In the genomic region with DNA sequence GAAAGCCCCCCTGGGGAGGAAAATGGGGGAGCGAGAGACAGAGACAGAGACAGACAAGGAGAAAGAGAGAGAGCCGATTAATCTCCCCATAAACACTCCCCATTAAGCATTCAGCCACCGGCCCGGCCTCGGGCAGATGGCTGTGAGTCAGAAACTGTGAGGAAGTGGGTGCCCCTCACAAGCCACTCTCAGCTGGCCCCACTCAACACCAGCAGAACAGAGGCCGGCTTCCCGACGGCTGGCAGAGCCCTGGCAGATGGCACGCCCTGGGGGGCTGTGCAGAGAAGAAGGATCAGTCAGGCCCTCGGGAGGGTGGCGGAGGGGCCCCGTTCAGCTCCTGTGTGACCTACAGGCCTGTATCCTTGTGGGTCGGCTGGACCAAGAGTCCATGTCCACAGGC, we compare ENCODE assay signal across 11 cellular contexts. TPM values are rescaled to one million over a fixed set of nuclear protein-coding genes. Genes with fewer than 3 reads are reported as not detected.
DNase-seq lines count a peak whose midpoint lies in the region; ATAC-seq and TF ChIP-seq lines count a peak whose summit lies in the region.
"Had no signal": no experiment of that assay in that cellular context is flagged by ENCODE, and none has a peak within 500 bp of the region (broad histone marks: within the 10 kb centered on the region; RNA-seq: fewer than 3 reads in every experiment).

No MANE protein-coding gene starts in this region.

- intact Hi-C loops in transverse colon (cut with DNase I; ENCODE audit: low total_unique reads), result no loop called here

- no peak for TF ChIP-seq EP300 in transverse colon (IDR thresholded peaks at IDR 0.05; ENCODE audit: low read depth)

- H3K4me3 ChIP-seq in transverse colon, result no peak overlapping the region

- H3K27me3 ChIP-seq in transverse colon, result no peaks in the 10 kb centered on the region

- no peaks in the 10 kb centered on the region for H3K36me3 ChIP-seq in transverse colon

- H3K27ac Mint-ChIP-seq in activated T-cell treated with anti-CD3 and anti-CD28 coated beads, Interleukin-2, amount 50 U/mL, for 72 hours, result no peak overlapping the region
- H3K27ac Mint-ChIP-seq: HFFc6 had no signal

- 72 to 75% methylated on average over 5 to 13 of the region's 13 CpGs for WGBS in transverse colon (ENCODE audit: low coverage in 1 of 2), 2 donors

- no peak overlapping the region for H3K27ac ChIP-seq in transverse colon
- H3K27ac ChIP-seq: HL-60 had no signal

- no peaks in the 10 kb centered on the region for H3K4me1 ChIP-seq in transverse colon

- no peaks in the 10 kb centered on the region for H3K4me1 Mint-ChIP-seq in activated T-cell treated with anti-CD3 and anti-CD28 coated beads, Interleukin-2, amount 50 U/mL, for 72 hours (ENCODE audit: low read depth)

- TF ChIP-seq POLR2A in transverse colon (IDR thresholded peaks at IDR 0.05), result no peak

- no peaks in the 10 kb centered on the region for H3K27me3 Mint-ChIP-seq in activated T-cell treated with anti-CD3 and anti-CD28 coated beads, Interleukin-2, amount 50 U/mL, for 72 hours (ENCODE audit: low read depth)

- TF ChIP-seq CTCF in transverse colon (IDR thresholded peaks at IDR 0.05) (no peak), GM13977 (IDR thresholded peaks at IDR 0.05; ENCODE audit: extremely low read depth, insufficient read depth, missing control alignments) (no peak)

- ATAC-seq in activated T-cell treated with anti-CD3 and anti-CD28 coated beads, Interleukin-2, amount 50 U/mL, for 72 hours (replicated peaks in 1 of 2), result no peak
- ATAC-seq in left lobe of liver, result no peak

- no peaks in the 10 kb centered on the region for H3K36me3 Mint-ChIP-seq in activated T-cell treated with anti-CD3 and anti-CD28 coated beads, Interleukin-2, amount 50 U/mL, for 72 hours (ENCODE audit: insufficient read depth in 2 of 2)

- H3K9me3 Mint-ChIP-seq in activated T-cell treated with anti-CD3 and anti-CD28 coated beads, Interleukin-2, amount 50 U/mL, for 72 hours, result no peaks in the 10 kb centered on the region
- H3K9me3 Mint-ChIP-seq: HFFc6 had no signal

- DNase-seq in activated T-cell treated with anti-CD3 and anti-CD28 coated beads, Interleukin-2, amount 50 U/mL, for 1 hour, result peak; percentile 13
- no peak for DNase-seq in activated T-cell treated with anti-CD3 and anti-CD28 coated beads, Interleukin-2, amount 50 U/mL, for 72 hours
- peak; percentile 34 for DNase-seq in activated CD8-positive, alpha-beta memory T cell treated with anti-CD3 and anti-CD28 coated beads, Interleukin-2, amount 50 U/mL, for 48 hours
- peak; percentile 36 for DNase-seq in left lobe of liver (ENCODE audit: low spot score)
- DNase-seq in transverse colon, result peak; percentile 4
- DNase-seq in NCI-H187 treated with DMSO at 0.1 percent for 48 hours (lab: John Stamatoyannopoulos, UW), result no peak
- no peak for DNase-seq in GM13977 (ENCODE audit: low spot score)
- no peak for DNase-seq in NCI-H774 (lab: John Stamatoyannopoulos, UW)
- DNase-seq: HFFc6, NCI-H1436 had no signal

- H3K4me3 Mint-ChIP-seq in activated T-cell treated with anti-CD3 and anti-CD28 coated beads, Interleukin-2, amount 50 U/mL, for 72 hours, result no peak overlapping the region
- H3K4me3 Mint-ChIP-seq: HFFc6 had no signal

- in situ Hi-C loops in transverse colon (cut with MboI; ENCODE audit: low pct_ligation_motif_present in 1 of 4, low pct_unique_long_range_greater_than_20kb in 1 of 4, low sequenced_read_pairs in 3 of 4) (no loop called here), GM13977 (cut with MboI; ENCODE audit: low pct_unique_long_range_greater_than_20kb, low sequenced_read_pairs, unreplicated experiment) (no loop called here)

- H3K9me3 ChIP-seq in transverse colon, result no peaks in the 10 kb centered on the region

RNA-seq across cellular contexts. Expression of a gene that starts 41.2 kb away (rescaled TPM):
- total RNA-seq in activated T-cell treated with anti-CD3 and anti-CD28 coated beads, Interleukin-2, amount 50 U/mL, for 72 hours, result 1 to 10 TPM in 1 of 2 donors, under 1 TPM in 1; 0.86 to 1.4 TPM
- total RNA-seq in left lobe of liver (5.0 TPM), transverse colon (1 to 10 TPM in 1 of 4 donors, under 1 TPM in 2, not detected in 1; 0.16 to 2.8 (median 0.27) TPM)

Comparison
In these comparisons a context has a peak if more than half of its experiments do, and no peak if none do; other contexts are left out.
1. DNase-seq: peak in activated T-cell treated with anti-CD3 and anti-CD28 coated beads, Interleukin-2, amount 50 U/mL, for 1 hour (single experiment), activated CD8-positive, alpha-beta memory T cell treated with anti-CD3 and anti-CD28 coated beads, Interleukin-2, amount 50 U/mL, for 48 hours (single experiment), left lobe of liver (single experiment) and transverse colon (single experiment); none in activated T-cell treated with anti-CD3 and anti-CD28 coated beads, Interleukin-2, amount 50 U/mL, for 72 hours (0 of 2), NCI-H187 treated with DMSO at 0.1 percent for 48 hours (single experiment), GM13977 (single experiment) and NCI-H774 (single experiment).